In the genomic region with DNA sequence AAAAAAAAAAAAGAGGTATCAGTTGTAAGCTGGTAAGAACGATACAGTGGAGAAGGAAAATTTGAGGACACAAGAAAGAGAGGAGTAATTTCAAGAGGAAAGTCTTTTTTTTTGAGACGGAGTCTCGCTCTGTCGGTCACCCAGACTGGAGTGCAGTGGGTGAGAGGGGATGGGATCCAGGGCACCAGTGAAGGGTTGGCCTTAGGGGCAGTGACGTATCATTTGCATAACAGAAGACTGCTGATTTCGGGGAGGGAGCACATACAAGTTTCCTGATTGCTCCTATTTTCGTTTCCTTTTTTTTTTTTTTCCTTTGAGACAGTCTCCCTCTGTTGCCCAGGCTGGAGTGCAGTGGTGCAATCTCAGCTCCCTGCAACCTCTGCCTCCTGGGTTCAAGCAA, we compare ENCODE assay signal across 27 cellular contexts. TPM values are rescaled to one million over a fixed set of nuclear protein-coding genes. Genes with fewer than 3 reads are reported as not detected.
A peak's percentile ranks its signal among the peaks of the same experiment; 100 is the strongest.
DNase-seq lines count a peak whose midpoint lies in the region; ATAC-seq and TF ChIP-seq lines count a peak whose summit lies in the region.
"Had no signal": no experiment of that assay in that cellular context is flagged by ENCODE, and none has a peak within 500 bp of the region (broad histone marks: within the 10 kb centered on the region; RNA-seq: fewer than 3 reads in every experiment).

No MANE protein-coding gene starts in this region.

- no peaks in the 10 kb centered on the region for H3K9me3 Mint-ChIP-seq in type B pancreatic cell
- H3K9me3 Mint-ChIP-seq: CD8-positive, alpha-beta T cell had no signal

- H3K4me3 Mint-ChIP-seq in type B pancreatic cell, result no peak overlapping the region
- H3K4me3 Mint-ChIP-seq: CD8-positive, alpha-beta T cell had no signal

- H3K9ac ChIP-seq in OCI-LY3 (ENCODE audit: low read length) (no peak overlapping the region), subcutaneous abdominal adipose tissue (ENCODE audit: low read length in 5 of 5) (peak overlapping the region in 3 of 5 donors; percentile 23 to 67 (median 53))

- peak; percentile 79 for DNase-seq in SIG-M5 treated with dmso at 0.1 percent for 504 hours (lab: John Stamatoyannopoulos, UW; ENCODE audit: unreplicated experiment)
- no peak for DNase-seq in SIG-M5 (lab: John Stamatoyannopoulos, UW)
- DNase-seq in left lobe of liver (ENCODE audit: low spot score), result no peak
- DNase-seq in type B pancreatic cell (ENCODE audit: extremely low spot score, unreplicated experiment), result no peak
- DNase-seq in NCI-H226, result no peak
- no peak for DNase-seq in DMS53 treated with DMSO at 0.1 percent for 48 hours (lab: John Stamatoyannopoulos, UW; ENCODE audit: unreplicated experiment)
- DNase-seq: activated naive CD4-positive, alpha-beta T cell treated with Interleukin-2 at 50 U/mL for 16 hours; activated T-cell treated with anti-CD3 and anti-CD28 coated beads, Interleukin-2, amount 50 U/mL, for 48 hours; CD8-positive, alpha-beta T cell; colonic mucosa; DMS153; GF-D8; NCI-H1048; NCI-H187 treated with DMSO at 0.1 percent for 48 hours; NCI-H2227 treated with DMSO at 0.1 percent for 48 hours; NCI-H774; occipital lobe; small intestine; stimulated activated CD4-positive, alpha-beta T cell treated with anti-CD3 and anti-CD28 coated beads, Interleukin-1b, Interleukin-23, amount 100 ng/mL, for 48 hours had no signal

- peak; percentile 22 for ATAC-seq in left lobe of liver
- ATAC-seq: CD8-positive, alpha-beta T cell had no signal

- TF ChIP-seq CTCF in OCI-LY3 (IDR thresholded peaks at IDR 0.05; ENCODE audit: low read depth, low read length) (no peak), type B pancreatic cell (conservative IDR thresholded peaks at IDR 0.05) (no peak)

- no peak overlapping the region for H3K27ac Mint-ChIP-seq in type B pancreatic cell
- H3K27ac Mint-ChIP-seq: CD8-positive, alpha-beta T cell had no signal

- H3K27ac ChIP-seq in OCI-LY3 (ENCODE audit: low read length) (no peak overlapping the region), subcutaneous abdominal adipose tissue (ENCODE audit: low read depth, low read length) (peak overlapping the region; percentile 94)
- H3K27ac ChIP-seq: 22Rv1, breast epithelium, colonic mucosa had no signal

- H4K20me1 ChIP-seq in OCI-LY3 (ENCODE audit: insufficient read depth, low read length), result no peaks in the 10 kb centered on the region

- H3K4me1 ChIP-seq in OCI-LY3 (ENCODE audit: low read length), result peaks cover 34% of the 10 kb centered on the region
- peaks cover 6 to 59% (median 51%) of the 10 kb centered on the region in 5 donors for H3K4me1 ChIP-seq in subcutaneous abdominal adipose tissue (ENCODE audit: control insufficient read depth in 5 of 5, insufficient read depth in 5 of 5, low read length in 5 of 5)

- H3K9me3 ChIP-seq in OCI-LY3 (ENCODE audit: insufficient read depth, low read length) (no peaks in the 10 kb centered on the region), subcutaneous abdominal adipose tissue (ENCODE audit: control insufficient read depth in 5 of 5, low read length in 5 of 5) (no peaks in the 10 kb centered on the region)
- H3K9me3 ChIP-seq: breast epithelium, colonic mucosa had no signal

- H3K27me3 ChIP-seq in OCI-LY3 (ENCODE audit: low read depth, low read length), result no peaks in the 10 kb centered on the region
- H3K27me3 ChIP-seq in subcutaneous abdominal adipose tissue (ENCODE audit: control insufficient read depth in 5 of 5, insufficient read depth in 4 of 5, low read length in 5 of 5), result no peaks in the 10 kb centered on the region
- H3K27me3 ChIP-seq: breast epithelium, colonic mucosa had no signal

- H3K36me3 ChIP-seq in OCI-LY3 (replicated peaks; ENCODE audit: low read depth, low read length) (peaks cover 16% of the 10 kb centered on the region), subcutaneous abdominal adipose tissue (ENCODE audit: control insufficient read depth in 5 of 5, insufficient read depth in 5 of 5, low read length in 5 of 5) (peaks cover 0 to 43% (median 19%) of the 10 kb centered on the region in 5 donors)
- H3K36me3 ChIP-seq: breast epithelium, colonic mucosa had no signal

- H3K4me1 Mint-ChIP-seq in type B pancreatic cell (ENCODE audit: unreplicated experiment), result peaks cover 26% of the 10 kb centered on the region

- H3K79me2 ChIP-seq in OCI-LY3 (ENCODE audit: low read length), result no peaks in the 10 kb centered on the region

- peaks cover 12% of the 10 kb centered on the region for H3K36me3 Mint-ChIP-seq in type B pancreatic cell
- H3K36me3 Mint-ChIP-seq: CD8-positive, alpha-beta T cell had no signal

- no peaks in the 10 kb centered on the region for H3K27me3 Mint-ChIP-seq in type B pancreatic cell

- H2AFZ ChIP-seq in OCI-LY3 (ENCODE audit: low read depth, low read length), result no peak overlapping the region

- peak overlapping the region; percentile 19 for H3K4me2 ChIP-seq in OCI-LY3 (ENCODE audit: low read length)

- H3K4me3 ChIP-seq in OCI-LY3 (ENCODE audit: low read length) (no peak overlapping the region), subcutaneous abdominal adipose tissue (ENCODE audit: low read depth in 1 of 5, low read length in 5 of 5) (peak overlapping the region in 1 of 5 donors; percentile 32)
- H3K4me3 ChIP-seq: breast epithelium, colonic mucosa, lung had no signal

RNA-seq across cellular contexts. Expression of a gene that starts 4.2 kb away (rescaled TPM):
- total RNA-seq in left lobe of liver (10.2 TPM), type B pancreatic cell (ENCODE audit: low replicate concordance) (58.3 and 102 TPM in 2 replicates)

RNA-seq across cellular contexts. Expression of a gene that starts 5.1 kb away (rescaled TPM):
- 1.7 TPM for total RNA-seq in left lobe of liver
- 0.97 TPM in 1 of 2 replicates, not detected in the other for total RNA-seq in type B pancreatic cell (ENCODE audit: low replicate concordance)
- total RNA-seq: CD8-positive, alpha-beta T cell; H1; T-helper 1 cell treated with Interleukin-12 subunit alpha and Interleukin-12 subunit beta and Interleukin-4 antibody, amounts not matched to agents 30 ng/mL and 1 ng/mL, for 36 hours; ureter had no signal

RNA-seq across cellular contexts. Expression of a gene that starts 7.0 kb away (rescaled TPM):
- 4.9 TPM for total RNA-seq in left lobe of liver
- total RNA-seq in type B pancreatic cell (ENCODE audit: low replicate concordance), result 139 and 266 TPM in 2 replicates
- total RNA-seq: CD8-positive, alpha-beta T cell; T-helper 1 cell treated with Interleukin-12 subunit alpha and Interleukin-12 subunit beta and Interleukin-4 antibody, amounts not matched to agents 30 ng/mL and 1 ng/mL, for 36 hours had no signal

RNA-seq across cellular contexts. Expression of a gene that starts 10.2 kb away (rescaled TPM):
- total RNA-seq in left lobe of liver, result 57.4 TPM
- total RNA-seq in type B pancreatic cell (ENCODE audit: low replicate concordance), result 173 and 517 TPM in 2 replicates
- total RNA-seq: CD8-positive, alpha-beta T cell; T-helper 1 cell treated with Interleukin-12 subunit alpha and Interleukin-12 subunit beta and Interleukin-4 antibody, amounts not matched to agents 30 ng/mL and 1 ng/mL, for 36 hours had no signal

RNA-seq across cellular contexts. Expression of a gene that starts 10.8 kb away (rescaled TPM):
- total RNA-seq in left lobe of liver, result 24.5 TPM
- 87.5 and 108 TPM in 2 replicates for total RNA-seq in type B pancreatic cell (ENCODE audit: low replicate concordance)

Comparison
In these comparisons a context has a peak if more than half of its experiments do, and no peak if none do; other contexts are left out.
1. RNA of a gene that starts 7.0 kb away (total RNA-seq): 139 to 266 TPM in type B pancreatic cell; 4.9 TPM in left lobe of liver (single experiment); every median in the first group is over 10 times any median in the second.